24 cellular contexts compared by ENCODE assay signal in genomic region chr9:114282507-114282906, GRCh38. TPM values are rescaled to one million over a fixed set of nuclear protein-coding genes. Genes with fewer than 3 reads are reported as not detected.
A peak's percentile ranks its signal among the peaks of the same experiment; 100 is the strongest.
DNase-seq lines count a peak whose midpoint lies in the region; FAIRE-seq and TF ChIP-seq lines count a peak whose summit lies in the region.
"Had no signal": no experiment of that assay in that cellular context is flagged by ENCODE, and none has a peak within 500 bp of the region (broad histone marks: within the 10 kb centered on the region; RNA-seq: fewer than 3 reads in every experiment).

No MANE protein-coding gene starts in this region.

- 12 to 60% (median 35%) methylated on average over 6 of the region's 6 CpGs for WGBS in small intestine, 3 donors

- no peak overlapping the region for H3K9ac ChIP-seq in astrocyte (ENCODE audit: low read length)
- H3K9ac ChIP-seq: parathyroid adenoma had no signal

- peak; percentile 10 for DNase-seq in NCI-H1694 treated with DMSO at 0.1 percent for 48 hours (lab: John Stamatoyannopoulos, UW)
- DNase-seq in NCI-H1694 (lab: John Stamatoyannopoulos, UW) = no peak
- DNase-seq in Daoy (ENCODE audit: low read depth) = peak; percentile 17
- no peak for DNase-seq in astrocyte (ENCODE audit: low read depth)
- DNase-seq in NCI-H2227 (lab: John Stamatoyannopoulos, UW; ENCODE audit: unreplicated experiment) = no peak
- DNase-seq in small intestine = no peak
- no peak for DNase-seq in activated T-helper 1 cell treated with anti-CD3 and anti-CD28 coated beads, Interleukin-12 subunit alpha, Interleukin-12 subunit beta, Interleukin-2, Interleukin-4 antibody, amounts not matched to agents 30 ng/mL and 10 ng/mL and 1 ng/mL, durations not matched to agents 14 hours and 24 hours and 36 hours (ENCODE audit: low spot score)
- DNase-seq: ACHN; activated CD4-positive, alpha-beta T cell treated with anti-CD3 and anti-CD28 coated beads, Interleukin-2, amount 50 U/mL, for 1 hour; activated T-cell treated with anti-CD3 and anti-CD28 coated beads, Interleukin-2, amount 50 U/mL, for 24 hours; NCI-H1092 treated with DMSO at 0.1 percent for 48 hours; NCI-H345; stimulated activated naive CD4-positive, alpha-beta T cell had no signal

- H3K36me3 Mint-ChIP-seq in astrocyte (ENCODE audit: low read depth, unreplicated experiment) = peaks cover 21% of the 10 kb centered on the region
- peaks cover 25% of the 10 kb centered on the region for H3K36me3 Mint-ChIP-seq in nephron (ENCODE audit: low read depth)
- H3K36me3 Mint-ChIP-seq in activated T-helper 1 cell treated with anti-CD3 and anti-CD28 coated beads, Interleukin-12 subunit alpha, Interleukin-12 subunit beta, Interleukin-2, Interleukin-4 antibody, amounts not matched to agents 30 ng/mL and 10 ng/mL and 1 ng/mL, durations not matched to agents 14 hours and 24 hours and 36 hours (ENCODE audit: low read depth) = no peaks in the 10 kb centered on the region
- H3K36me3 Mint-ChIP-seq: IgD-negative memory B cell had no signal

- TF ChIP-seq CTCF in astrocyte (IDR thresholded peaks at IDR 0.05; ENCODE audit: insufficient read depth, low read depth, low read length) (no peak), nephron (IDR thresholded peaks at IDR 0.05; ENCODE audit: unreplicated experiment in 3 of 3) (no peak)

- H3K27ac ChIP-seq in astrocyte (ENCODE audit: low read depth, low read length) (peak overlapping the region; percentile 25), small intestine (ENCODE audit: low read depth in 1 of 2, low read length in 1 of 2) (no peak overlapping the region)
- H3K27ac ChIP-seq: parathyroid adenoma, SJSA1 had no signal

- no peaks in the 10 kb centered on the region for H4K20me1 ChIP-seq in astrocyte (ENCODE audit: insufficient read depth, low read length)

- H3K4me1 Mint-ChIP-seq in astrocyte (ENCODE audit: low read depth, unreplicated experiment) = peaks cover 48% of the 10 kb centered on the region
- peaks cover 68% of the 10 kb centered on the region for H3K4me1 Mint-ChIP-seq in nephron
- H3K4me1 Mint-ChIP-seq in activated T-helper 1 cell treated with anti-CD3 and anti-CD28 coated beads, Interleukin-12 subunit alpha, Interleukin-12 subunit beta, Interleukin-2, Interleukin-4 antibody, amounts not matched to agents 30 ng/mL and 10 ng/mL and 1 ng/mL, durations not matched to agents 14 hours and 24 hours and 36 hours (ENCODE audit: low read depth) = no peaks in the 10 kb centered on the region
- H3K4me1 Mint-ChIP-seq: IgD-negative memory B cell had no signal

- no peak overlapping the region for H3K4me3 ChIP-seq in astrocyte (ENCODE audit: insufficient read depth, low read depth, low read length)
- H3K4me3 ChIP-seq in small intestine (ENCODE audit: low read depth in 1 of 2, low read length in 2 of 2) = no peak overlapping the region
- H3K4me3 ChIP-seq: SJSA1 had no signal

- H3K27me3 Mint-ChIP-seq in astrocyte (ENCODE audit: low read depth, unreplicated experiment) (no peaks in the 10 kb centered on the region), nephron (ENCODE audit: low read depth) (peaks cover 10% of the 10 kb centered on the region)
- no peaks in the 10 kb centered on the region for H3K27me3 Mint-ChIP-seq in activated T-helper 1 cell treated with anti-CD3 and anti-CD28 coated beads, Interleukin-12 subunit alpha, Interleukin-12 subunit beta, Interleukin-2, Interleukin-4 antibody, amounts not matched to agents 30 ng/mL and 10 ng/mL and 1 ng/mL, durations not matched to agents 14 hours and 24 hours and 36 hours (ENCODE audit: insufficient read depth)
- H3K27me3 Mint-ChIP-seq: activated T-cell treated with anti-CD3 and anti-CD28 coated beads, Interleukin-2, amount 50 U/mL, for 24 hours had no signal

- intact Hi-C loops in activated T-helper 1 cell treated with anti-CD3 and anti-CD28 coated beads, Interleukin-12 subunit alpha, Interleukin-12 subunit beta, Interleukin-2, Interleukin-4 antibody, amounts not matched to agents 30 ng/mL and 10 ng/mL and 1 ng/mL, durations not matched to agents 14 hours and 24 hours and 36 hours (cut with micrococcal nuclease) = no loop called here

- FAIRE-seq in astrocyte (lab: Jason Lieb, UNC) = no peak
- no peak for FAIRE-seq in small intestine (lab: Jason Lieb, UNC)
- FAIRE-seq: G401.6, islet of Langerhans had no signal

- H3K4me1 ChIP-seq in astrocyte (ENCODE audit: insufficient read depth, low read length) (peaks cover 61% of the 10 kb centered on the region), small intestine (ENCODE audit: control insufficient read depth in 2 of 2, insufficient read depth in 1 of 2, low read depth in 1 of 2, low read length in 1 of 2) (no peaks in the 10 kb centered on the region)
- H3K4me1 ChIP-seq: parathyroid adenoma had no signal

- no peaks in the 10 kb centered on the region for H3K79me2 ChIP-seq in astrocyte (ENCODE audit: insufficient read depth, low read length)
- H3K79me2 ChIP-seq: parathyroid adenoma had no signal

- H3K27ac Mint-ChIP-seq in astrocyte (ENCODE audit: unreplicated experiment) (peak overlapping the region; percentile 75), nephron (peak overlapping the region in 2 of 3 experiments; percentile 75 to 79)
- H3K27ac Mint-ChIP-seq in activated T-helper 1 cell treated with anti-CD3 and anti-CD28 coated beads, Interleukin-12 subunit alpha, Interleukin-12 subunit beta, Interleukin-2, Interleukin-4 antibody, amounts not matched to agents 30 ng/mL and 10 ng/mL and 1 ng/mL, durations not matched to agents 14 hours and 24 hours and 36 hours = no peak overlapping the region
- H3K27ac Mint-ChIP-seq: CD8-positive, alpha-beta memory T cell had no signal

- no peak overlapping the region for H2AFZ ChIP-seq in astrocyte (ENCODE audit: low read depth, low read length)
- H2AFZ ChIP-seq: parathyroid adenoma had no signal

- H3K4me2 ChIP-seq in astrocyte (ENCODE audit: low read length) = peak overlapping the region; percentile 12

- H3K9me3 ChIP-seq in astrocyte (ENCODE audit: insufficient read depth, low read depth, low read length) (no peaks in the 10 kb centered on the region), small intestine (ENCODE audit: control insufficient read depth, low read depth) (no peaks in the 10 kb centered on the region)
- H3K9me3 ChIP-seq: SJSA1 had no signal

- H3K27me3 ChIP-seq in astrocyte (ENCODE audit: insufficient read depth, low read length) = no peaks in the 10 kb centered on the region
- H3K27me3 ChIP-seq in small intestine (ENCODE audit: control insufficient read depth in 2 of 2, insufficient read depth in 2 of 2, low read length in 2 of 2) = no peaks in the 10 kb centered on the region
- H3K27me3 ChIP-seq: SJSA1 had no signal

- H3K9me3 Mint-ChIP-seq in astrocyte (ENCODE audit: unreplicated experiment) = no peaks in the 10 kb centered on the region
- no peaks in the 10 kb centered on the region for H3K9me3 Mint-ChIP-seq in nephron
- H3K9me3 Mint-ChIP-seq in activated T-helper 1 cell treated with anti-CD3 and anti-CD28 coated beads, Interleukin-12 subunit alpha, Interleukin-12 subunit beta, Interleukin-2, Interleukin-4 antibody, amounts not matched to agents 30 ng/mL and 10 ng/mL and 1 ng/mL, durations not matched to agents 14 hours and 24 hours and 36 hours = no peaks in the 10 kb centered on the region
- H3K9me3 Mint-ChIP-seq: activated T-cell treated with anti-CD3 and anti-CD28 coated beads, Interleukin-2, amount 50 U/mL, for 24 hours; CD8-positive, alpha-beta memory T cell had no signal

- H3K4me3 Mint-ChIP-seq in astrocyte (ENCODE audit: unreplicated experiment) (no peak overlapping the region), nephron (no peak overlapping the region)
- H3K4me3 Mint-ChIP-seq in activated T-helper 1 cell treated with anti-CD3 and anti-CD28 coated beads, Interleukin-12 subunit alpha, Interleukin-12 subunit beta, Interleukin-2, Interleukin-4 antibody, amounts not matched to agents 30 ng/mL and 10 ng/mL and 1 ng/mL, durations not matched to agents 14 hours and 24 hours and 36 hours = no peak overlapping the region
- H3K4me3 Mint-ChIP-seq: activated T-cell treated with anti-CD3 and anti-CD28 coated beads, Interleukin-2, amount 50 U/mL, for 24 hours; CD8-positive, alpha-beta memory T cell; IgD-negative memory B cell had no signal

- H3K36me3 ChIP-seq in astrocyte (ENCODE audit: insufficient read depth, low read length) (no peaks in the 10 kb centered on the region), small intestine (ENCODE audit: control insufficient read depth in 2 of 2, insufficient read depth in 2 of 2, low read length in 2 of 2) (no peaks in the 10 kb centered on the region)

RNA-seq across cellular contexts. Expression of gene ORM1, which starts 40.4 kb away (rescaled TPM):
- total RNA-seq in Daoy (2014; rRNA removed; shearing (Covaris generic)) = not detected in 2 replicates
- total RNA-seq in astrocyte = not detected in 2 replicates
- 1 to 10 TPM in 2 of 3 donors, not detected in 1; 1.3 to 6.9 TPM for polyA plus RNA-seq in small intestine
- total RNA-seq in activated T-helper 1 cell treated with anti-CD3 and anti-CD28 coated beads, Interleukin-12 subunit alpha, Interleukin-12 subunit beta, Interleukin-2, Interleukin-4 antibody, amounts not matched to agents 30 ng/mL and 10 ng/mL and 1 ng/mL, durations not matched to agents 14 hours and 24 hours and 36 hours = not detected in 2 replicates
- total RNA-seq: CD8-positive, alpha-beta memory T cell; cerebellum; epithelial cell of proximal tubule; mononuclear cell; SJSA1 had no signal
- polyA plus RNA-seq: CD8-positive, alpha-beta memory T cell; IgD-negative memory B cell had no signal

RNA-seq across cellular contexts. Expression of gene ORM2, which starts 47.2 kb away (rescaled TPM):
- not detected in 2 replicates for total RNA-seq in Daoy (2014; rRNA removed; shearing (Covaris generic))
- not detected in 2 replicates for total RNA-seq in astrocyte
- polyA plus RNA-seq in small intestine = under 1 TPM in 1 of 3 donors, not detected in 2; 0.28 TPM
- total RNA-seq in activated T-helper 1 cell treated with anti-CD3 and anti-CD28 coated beads, Interleukin-12 subunit alpha, Interleukin-12 subunit beta, Interleukin-2, Interleukin-4 antibody, amounts not matched to agents 30 ng/mL and 10 ng/mL and 1 ng/mL, durations not matched to agents 14 hours and 24 hours and 36 hours = not detected in 2 replicates
- total RNA-seq: CD8-positive, alpha-beta memory T cell; cerebellum; epithelial cell of proximal tubule; mononuclear cell; SJSA1; ureter had no signal
- polyA plus RNA-seq: CD8-positive, alpha-beta memory T cell; IgD-negative memory B cell had no signal

Comparison
In these comparisons a context has a peak if more than half of its experiments do, and no peak if none do; other contexts are left out.
1. DNase-seq: peak in NCI-H1694 treated with DMSO at 0.1 percent for 48 hours (single experiment) and Daoy (single experiment); none in NCI-H1694 (single experiment), astrocyte (single experiment), NCI-H2227 (single experiment), small intestine (single experiment) and activated T-helper 1 cell treated with anti-CD3 and anti-CD28 coated beads, Interleukin-12 subunit alpha, Interleukin-12 subunit beta, Interleukin-2, Interleukin-4 antibody, amounts not matched to agents 30 ng/mL and 10 ng/mL and 1 ng/mL, durations not matched to agents 14 hours and 24 hours and 36 hours (single experiment).